In the genomic region with DNA sequence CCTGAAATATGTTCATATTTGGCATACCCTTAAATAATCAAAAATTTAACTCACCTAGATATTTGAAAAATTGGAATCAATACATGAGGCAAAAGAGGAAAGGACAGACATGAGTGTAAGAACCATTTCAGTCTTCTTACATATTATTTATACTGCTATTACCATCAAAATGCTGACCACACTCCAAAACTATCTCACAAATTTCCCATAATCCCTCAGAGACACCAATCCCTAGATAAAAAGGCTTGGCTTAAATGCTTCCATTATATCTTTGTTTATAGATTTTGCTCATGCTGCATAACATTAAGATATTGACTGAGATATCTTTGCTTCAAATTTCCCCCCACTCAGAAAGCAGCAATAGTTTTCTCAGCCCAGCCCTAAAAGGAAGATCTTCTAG, we compare ENCODE assay signal across 1 cellular context.
TF ChIP-seq lines count a peak whose summit lies in the region.

No MANE protein-coding gene starts in this region.

TF ChIP-seq in HepG2, 621 proteins besides CTCF, POLR2A, EP300 and RAD21:
- TF ChIP-seq, protein P1, sequence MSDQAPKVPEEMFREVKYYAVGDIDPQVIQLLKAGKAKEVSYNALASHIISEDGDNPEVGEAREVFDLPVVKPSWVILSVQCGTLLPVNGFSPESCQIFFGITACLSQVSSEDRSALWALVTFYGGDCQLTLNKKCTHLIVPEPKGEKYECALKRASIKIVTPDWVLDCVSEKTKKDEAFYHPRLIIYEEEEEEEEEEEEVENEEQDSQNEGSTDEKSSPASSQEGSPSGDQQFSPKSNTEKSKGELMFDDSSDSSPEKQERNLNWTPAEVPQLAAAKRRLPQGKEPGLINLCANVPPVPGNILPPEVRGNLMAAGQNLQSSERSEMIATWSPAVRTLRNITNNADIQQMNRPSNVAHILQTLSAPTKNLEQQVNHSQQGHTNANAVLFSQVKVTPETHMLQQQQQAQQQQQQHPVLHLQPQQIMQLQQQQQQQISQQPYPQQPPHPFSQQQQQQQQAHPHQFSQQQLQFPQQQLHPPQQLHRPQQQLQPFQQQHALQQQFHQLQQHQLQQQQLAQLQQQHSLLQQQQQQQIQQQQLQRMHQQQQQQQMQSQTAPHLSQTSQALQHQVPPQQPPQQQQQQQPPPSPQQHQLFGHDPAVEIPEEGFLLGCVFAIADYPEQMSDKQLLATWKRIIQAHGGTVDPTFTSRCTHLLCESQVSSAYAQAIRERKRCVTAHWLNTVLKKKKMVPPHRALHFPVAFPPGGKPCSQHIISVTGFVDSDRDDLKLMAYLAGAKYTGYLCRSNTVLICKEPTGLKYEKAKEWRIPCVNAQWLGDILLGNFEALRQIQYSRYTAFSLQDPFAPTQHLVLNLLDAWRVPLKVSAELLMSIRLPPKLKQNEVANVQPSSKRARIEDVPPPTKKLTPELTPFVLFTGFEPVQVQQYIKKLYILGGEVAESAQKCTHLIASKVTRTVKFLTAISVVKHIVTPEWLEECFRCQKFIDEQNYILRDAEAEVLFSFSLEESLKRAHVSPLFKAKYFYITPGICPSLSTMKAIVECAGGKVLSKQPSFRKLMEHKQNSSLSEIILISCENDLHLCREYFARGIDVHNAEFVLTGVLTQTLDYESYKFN (CRISPR knock-in tag; conservative IDR thresholded peaks at IDR 0.05): no peak
- no peak for TF ChIP-seq CBX2 (IDR thresholded peaks at IDR 0.05; ENCODE audit: low read depth, low read length)
- TF ChIP-seq CBX2 (CRISPR knock-in tag; IDR thresholded peaks at IDR 0.05; ENCODE audit: low read depth): no peak
- TF ChIP-seq ZFAT (CRISPR knock-in tag; conservative IDR thresholded peaks at IDR 0.05): no peak
- no peak for TF ChIP-seq ZNF20 (CRISPR knock-in tag; IDR thresholded peaks at IDR 0.05)
- TF ChIP-seq ZNF816 (CRISPR knock-in tag; IDR thresholded peaks at IDR 0.05; ENCODE audit: borderline replicate concordance): no peak
- TF ChIP-seq TOE1 (CRISPR knock-in tag; IDR thresholded peaks at IDR 0.05): no peak
